12 cellular contexts compared by ENCODE assay signal in genomic region chr18:11570770-11571169, GRCh38. TPM values are rescaled to one million over a fixed set of nuclear protein-coding genes. Genes with fewer than 3 reads are reported as not detected.
A peak's percentile ranks its signal among the peaks of the same experiment; 100 is the strongest.
DNase-seq lines count a peak whose midpoint lies in the region; ATAC-seq, FAIRE-seq and TF ChIP-seq lines count a peak whose summit lies in the region.
"Had no signal": no experiment of that assay in that cellular context is flagged by ENCODE, and none has a peak within 500 bp of the region (broad histone marks: within the 10 kb centered on the region; RNA-seq: fewer than 3 reads in every experiment).

No MANE protein-coding gene starts in this region.

- no peak for TF ChIP-seq EP300 in tibial nerve (IDR thresholded peaks at IDR 0.05)

- no peak for FAIRE-seq in GM12892 (lab: Jason Lieb, UNC)

- H3K27me3 ChIP-seq in GM23248 (replicated peaks; ENCODE audit: insufficient read depth) (peaks cover 18% of the 10 kb centered on the region), tibial nerve (no peaks in the 10 kb centered on the region)

- H3K9me3 ChIP-seq in GM23248 (ENCODE audit: low read depth), result no peaks in the 10 kb centered on the region
- no peaks in the 10 kb centered on the region for H3K9me3 ChIP-seq in tibial nerve
- H3K9me3 ChIP-seq: heart right ventricle, SJSA1 had no signal

- H3K4me1 ChIP-seq in GM23248 (ENCODE audit: insufficient read depth) (no peaks in the 10 kb centered on the region), tibial nerve (no peaks in the 10 kb centered on the region)
- H3K4me1 ChIP-seq: heart right ventricle, SJSA1 had no signal

- WGBS in GM23248 (ENCODE audit: low coverage in 1 of 2, low lambda C conversion rate in 2 of 2, missing lambda C conversion rate in 2 of 2), 2 experiments, result 23 to 27% methylated on average over 6 of the region's 6 CpGs
- WGBS in tibial nerve, 2 donors, result 49 to 55% methylated on average over 6 of the region's 6 CpGs

- ATAC-seq in GM21619 (IDR thresholded peaks at IDR 0.05; ENCODE audit: unreplicated experiment), result no peak
- ATAC-seq: heart right ventricle; stimulated activated naive CD8-positive, alpha-beta T cell treated with anti-CD3 and anti-CD28 coated beads, Interleukin-15, amount 100 ng/mL, for 72 hours had no signal

- TF ChIP-seq CTCF in foreskin fibroblast (IDR thresholded peaks at IDR 0.05; ENCODE audit: low read depth, low read length) (peak; percentile 26), tibial nerve (IDR thresholded peaks at IDR 0.05) (no peak)

- DNase-seq in AML-193 (lab: John Stamatoyannopoulos, UW) (peak; percentile 0 to 10), GM23248 (peak; percentile 55), SK-MEL-5 (ENCODE audit: low read depth, low spot score) (peak; percentile 37), foreskin fibroblast (peak; percentile 9 to 56), tibial nerve (ENCODE audit: low spot score in 2 of 2) (no peak), GM12892 (ENCODE audit: insufficient read length) (no peak), activated T-cell treated with anti-CD3 and anti-CD28 coated beads for 4 hours (no peak)
- DNase-seq: heart right ventricle; NCI-H1694 treated with DMSO at 0.1 percent for 48 hours; stimulated activated naive CD8-positive, alpha-beta T cell treated with anti-CD3 and anti-CD28 coated beads, Interleukin-15, amount 100 ng/mL, for 72 hours had no signal

- H3K4me2 ChIP-seq in GM23248 (ENCODE audit: unreplicated experiment), result no peak overlapping the region

- H3K79me2 ChIP-seq in GM23248 (ENCODE audit: insufficient read depth), result no peaks in the 10 kb centered on the region

- H3K9me2 ChIP-seq in GM23248 (ENCODE audit: insufficient read depth), result no peaks in the 10 kb centered on the region

- TF ChIP-seq POLR2A in tibial nerve (IDR thresholded peaks at IDR 0.05), result no peak
- TF ChIP-seq POLR2A in GM12892 (IDR thresholded peaks at IDR 0.05; ENCODE audit: low read depth, low read length), result no peak

- H3K36me3 ChIP-seq in GM23248 (ENCODE audit: low read depth), result no peaks in the 10 kb centered on the region
- H3K36me3 ChIP-seq in tibial nerve, result no peaks in the 10 kb centered on the region
- H3K36me3 ChIP-seq: heart right ventricle, SJSA1 had no signal

- H3F3A ChIP-seq in GM23248 (ENCODE audit: insufficient read depth), result no peaks in the 10 kb centered on the region

- H3K27ac ChIP-seq in GM23248 (no peak overlapping the region), tibial nerve (no peak overlapping the region)
- H3K27ac ChIP-seq: heart right ventricle, SJSA1 had no signal

- in situ Hi-C loops in GM23248 (cut with MboI), result no loop called here
- in situ Hi-C loops in SK-MEL-5 (cut with HindIII; ENCODE audit: low pct_unique_long_range_greater_than_20kb, low sequenced_read_pairs), result no loop called here

- H2AFZ ChIP-seq in GM23248, result no peak overlapping the region

- no peaks in the 10 kb centered on the region for H4K20me1 ChIP-seq in GM23248 (ENCODE audit: insufficient read depth)

- H3K4me3 ChIP-seq in GM23248, result no peak overlapping the region
- H3K4me3 ChIP-seq in foreskin fibroblast (ENCODE audit: low read depth in 1 of 2, low read length in 2 of 2), result no peak overlapping the region
- H3K4me3 ChIP-seq in tibial nerve, result no peak overlapping the region
- H3K4me3 ChIP-seq: heart right ventricle, SJSA1 had no signal

- no peak overlapping the region for H3K9ac ChIP-seq in GM23248

RNA-seq across cellular contexts. Expression of gene SLC35G4, which starts 38.6 kb away (rescaled TPM):
- not detected in 2 replicates for total RNA-seq in GM23248 (2014; rRNA removed; shearing (Covaris generic))
- polyA plus RNA-seq in GM23248 (2016; fragmentation: Nextera tagmentation; extraction: Ambion mirVana), result not detected in 2 replicates
- not detected in 2 replicates for total RNA-seq in SK-MEL-5 (2014; rRNA removed; shearing (Covaris generic))
- polyA plus RNA-seq in SK-MEL-5 (2015; cell fraction: cytosol; rRNA removed), result not detected in 2 replicates
- not detected in 2 replicates for polyA plus RNA-seq in SK-MEL-5 (2015; cell fraction: nucleus; rRNA removed)
- not detected for total RNA-seq in tibial nerve
- polyA plus RNA-seq in GM12892 (2012; ENCODE audit: missing spikeins), result not detected
- total RNA-seq: heart right ventricle, SJSA1 had no signal
- polyA plus RNA-seq: heart right ventricle had no signal

Comparison
In these comparisons a context has a peak if more than half of its experiments do, and no peak if none do; other contexts are left out.
1. DNase-seq: peak in AML-193 (2 of 2), GM23248 (single experiment), SK-MEL-5 (single experiment) and foreskin fibroblast (2 of 2); none in tibial nerve (0 of 2), GM12892 (single experiment) and activated T-cell treated with anti-CD3 and anti-CD28 coated beads for 4 hours (single experiment).